ENCODE assay signal across 36 cellular contexts in genomic region chr6:56353860-56354259, GRCh38.
"Had no signal": no experiment of that assay in that cellular context is flagged by ENCODE, and none has a peak within 500 bp of the region (broad histone marks: within the 10 kb centered on the region; RNA-seq: fewer than 3 reads in every experiment).

No MANE protein-coding gene starts in this region.

- ATAC-seq: activated CD8-positive, alpha-beta memory T cell treated with anti-CD3 and anti-CD28 coated beads, Interleukin-2, amount 10 ng/mL, durations not matched to agents 7 days and 5 days; activated naive CD8-positive, alpha-beta T cell treated with anti-CD3 and anti-CD28 coated beads, Interleukin-2, amount 50 U/mL, for 24 hours; PC-3 had no signal

- H3K4me3 ChIP-seq: MG63, Peyer's patch, SJSA1 had no signal

- H3K36me3 ChIP-seq: MG63, Peyer's patch, SJSA1 had no signal

- FAIRE-seq: bronchial epithelial cell had no signal

- DNase-seq: activated CD4-positive, alpha-beta memory T cell treated with anti-CD3 and anti-CD28 coated beads, Interleukin-2, amount 10 ng/mL, durations not matched to agents 7 days and 5 days; activated CD4-positive, alpha-beta T cell treated with anti-CD3 and anti-CD28 coated beads for 1 hour; activated CD4-positive, alpha-beta T cell treated with anti-CD3 and anti-CD28 coated beads for 48 hours; activated CD4-positive, CD25-positive, alpha-beta regulatory T cell; activated CD8-positive, alpha-beta memory T cell treated with anti-CD3 and anti-CD28 coated beads for 24 hours; activated CD8-positive, alpha-beta memory T cell treated with anti-CD3 and anti-CD28 coated beads, Interleukin-2, amount 10 ng/mL, durations not matched to agents 7 days and 5 days; activated CD8-positive, alpha-beta memory T cell treated with anti-CD3 and anti-CD28 coated beads, Interleukin-2, amount 50 U/mL, for 48 hours; activated effector memory CD4-positive, alpha-beta T cell treated with Interleukin-2 at 50 U/mL for 16 hours; activated naive CD4-positive, alpha-beta T cell treated with anti-CD3 and anti-CD28 coated beads, Interleukin-2, amount 10 ng/mL, durations not matched to agents 7 days and 5 days; activated naive CD8-positive, alpha-beta T cell treated with anti-CD3 and anti-CD28 coated beads, Interleukin-2, amount 50 U/mL, for 24 hours; activated T-cell treated with anti-CD3 and anti-CD28 coated beads, Interleukin-2, amount 50 U/mL, for 48 hours; anterior cingulate cortex; caudate nucleus; cerebellar nuclear complex; Kasumi-1; KG1; MG63; NCI-H1092; NCI-H1436 treated with DMSO at 0.1 percent for 48 hours; NCI-H1694 treated with DMSO at 0.1 percent for 48 hours; NCI-H2029; NCI-H2107; NCI-H2171 treated with DMSO at 0.1 percent for 48 hours; NCI-H2227 treated with DMSO at 0.1 percent for 48 hours; NCI-H446; NCI-H510A treated with DMSO at 0.1 percent for 48 hours; NCI-H526 treated with DMSO at 0.1 percent for 48 hours; NCI-H82; PC-3; Peyer's patch; RPMI8226; SHP77 treated with DMSO at 0.1 percent for 48 hours; SK-N-SH had no signal

- H3K9me3 ChIP-seq: Peyer's patch, SJSA1, SK-N-SH had no signal

- H3K4me1 ChIP-seq: Peyer's patch had no signal

- H3K9me2 ChIP-seq: SK-N-SH had no signal

- H3K4me2 ChIP-seq: SK-N-SH had no signal

- H3K9ac ChIP-seq: SK-N-SH had no signal

- H3K27me3 ChIP-seq: MG63, Peyer's patch, SJSA1 had no signal

- H3K27ac ChIP-seq: Peyer's patch, SJSA1, VCaP had no signal
